ENCODE assay signal across 8 cellular contexts in genomic region chr15:98292442-98293240, GRCh38.
A peak's percentile ranks its signal among the peaks of the same experiment; 100 is the strongest.
DNase-seq lines count a peak whose midpoint lies in the region; ATAC-seq and TF ChIP-seq lines count a peak whose summit lies in the region.

No MANE protein-coding gene starts in this region.

- no peaks in the 10 kb centered on the region for H3K9me3 ChIP-seq in SU-DHL-6 (ENCODE audit: insufficient read depth, low read length)

- H3K4me1 Mint-ChIP-seq in neural crest cell = peaks cover 4% of the 10 kb centered on the region

- H3K9me3 Mint-ChIP-seq in neural crest cell = no peaks in the 10 kb centered on the region

- no peaks in the 10 kb centered on the region for H4K20me1 ChIP-seq in SU-DHL-6 (ENCODE audit: low read depth, low read length)

- no peaks in the 10 kb centered on the region for H3K36me3 Mint-ChIP-seq in neural crest cell (ENCODE audit: low read depth)

- H3K4me3 ChIP-seq in SU-DHL-6 (ENCODE audit: insufficient read depth, low read length, poor library complexity, severe bottlenecking) = no peak overlapping the region

- H3K27me3 Mint-ChIP-seq in neural crest cell (ENCODE audit: low read depth) = peaks cover 52% of the 10 kb centered on the region

- no peaks in the 10 kb centered on the region for H3F3A ChIP-seq in SU-DHL-6 (ENCODE audit: insufficient read depth)

- no peak overlapping the region for H3K27ac Mint-ChIP-seq in neural crest cell (ENCODE audit: unreplicated experiment)

- no peak overlapping the region for H3K4me2 ChIP-seq in SU-DHL-6 (ENCODE audit: low read depth, low read length, poor library complexity, severe bottlenecking)

- H3K36me3 ChIP-seq in SU-DHL-6 (ENCODE audit: low read length) = no peaks in the 10 kb centered on the region

- no peaks in the 10 kb centered on the region for H3K79me2 ChIP-seq in SU-DHL-6 (ENCODE audit: insufficient read depth, low read length)

- H3K27ac ChIP-seq in SU-DHL-6 (ENCODE audit: low read depth, low read length) = no peak overlapping the region

- H2AFZ ChIP-seq in SU-DHL-6 (ENCODE audit: low read depth, low read length, severe bottlenecking) = no peak overlapping the region

- H3K27me3 ChIP-seq in SU-DHL-6 (ENCODE audit: low read length) = no peaks in the 10 kb centered on the region

- no peaks in the 10 kb centered on the region for H3K9me2 ChIP-seq in SU-DHL-6 (replicated peaks; ENCODE audit: insufficient read depth, low read length)

- peak overlapping the region; percentile 81 for H3K4me3 Mint-ChIP-seq in neural crest cell

- DNase-seq in COLO668 (lab: John Stamatoyannopoulos, UW; ENCODE audit: unreplicated experiment) (peak; percentile 32), GM19240 (ENCODE audit: insufficient read length, low spot score) (peak; percentile 20), HUDEP-2 (lab: John Stamatoyannopoulos, UW; ENCODE audit: unreplicated experiment in 76 of 76) (peak in 49 of 76 experiments; percentile 1 to 61 (median 17)), neural crest cell (ENCODE audit: low read depth, low spot score) (peak; percentile 76), NCI-H187 treated with DMSO at 0.1 percent for 48 hours (lab: John Stamatoyannopoulos, UW) (no peak)
- DNase-seq in stimulated activated naive CD4-positive, alpha-beta T cell (lab: John Stamatoyannopoulos, UW) = no peak

- H3K9ac ChIP-seq in SU-DHL-6 (ENCODE audit: low read length) = no peak overlapping the region

- TF ChIP-seq CTCF in SU-DHL-6 (IDR thresholded peaks at IDR 0.05; ENCODE audit: insufficient read depth, low read length, poor library complexity, severe bottlenecking) (peak; percentile 44), neural crest cell (conservative IDR thresholded peaks at IDR 0.05) (peak; percentile 76)

- ATAC-seq in esophagus mucosa = peak; percentile 58

Comparison
In these comparisons a context has a peak if more than half of its experiments do, and no peak if none do; other contexts are left out.
1. DNase-seq: peak in COLO668 (single experiment), GM19240 (single experiment), HUDEP-2 (49 of 76) and neural crest cell (single experiment); none in stimulated activated naive CD4-positive, alpha-beta T cell (0 of 6) and NCI-H187 treated with DMSO at 0.1 percent for 48 hours (single experiment).